27 cellular contexts compared by ENCODE assay signal in genomic region chr6:14995966-14996602, GRCh38.
"Had no signal": no experiment of that assay in that cellular context is flagged by ENCODE, and none has a peak within 500 bp of the region (broad histone marks: within the 10 kb centered on the region; RNA-seq: fewer than 3 reads in every experiment).

No MANE protein-coding gene starts in this region.

- H3K27ac ChIP-seq: esophagus squamous epithelium, lower lobe of right lung, ovary, psoas muscle, skin epidermis, spleen, testis, tibial artery had no signal

- ATAC-seq: effector memory CD8-positive, alpha-beta T cell; left lobe of liver; lower lobe of right lung; naive thymus-derived CD8-positive, alpha-beta T cell; psoas muscle; stimulated activated memory B cell treated with anti-CD40 and anti-IgM and Interleukin-4, amounts not matched to agents 10 μg/mL and 1 μg/mL and 100 μg/mL, for 72 hours; stimulated activated naive CD8-positive, alpha-beta T cell treated with anti-CD3 and anti-CD28 coated beads, Interleukin-15, Interleukin-2, amounts not matched to agents 100 U/mL and 50 U/mL, for 24 hours had no signal

- DNase-seq: cerebellar nuclear complex; cortex of kidney; effector memory CD8-positive, alpha-beta T cell; erythroblast; esophagus squamous epithelium; foreskin melanocyte; glutamatergic neuron; hypothalamus; immature natural killer cell; islet precursor cell; lower lobe of right lung; naive thymus-derived CD8-positive, alpha-beta T cell; nephron progenitor cell; occipital lobe; ovary; posterior cingulate gyrus; psoas muscle; spleen; stimulated activated CD4-positive, alpha-beta T cell treated with anti-CD3 and anti-CD28 coated beads, Interleukin-4, amount 100 ng/mL, for 4 hours; stimulated activated naive CD8-positive, alpha-beta T cell treated with anti-CD3 and anti-CD28 coated beads, Interleukin-15, Interleukin-2, amounts not matched to agents 100 U/mL and 50 U/mL, for 24 hours; substantia nigra; testis; tibial artery had no signal

- H3K27me3 ChIP-seq: esophagus squamous epithelium, ovary, spleen, testis had no signal

- H3K4me1 ChIP-seq: esophagus squamous epithelium, lower lobe of right lung, spleen, testis, tibial artery had no signal

- H3K9me3 ChIP-seq: esophagus squamous epithelium, lower lobe of right lung, ovary, psoas muscle, spleen, testis, tibial artery had no signal

- H3K4me3 ChIP-seq: esophagus squamous epithelium, lower lobe of right lung, ovary, psoas muscle, skin epidermis, spleen, testis, tibial artery had no signal

- FAIRE-seq: endometrium had no signal

- H3K36me3 ChIP-seq: esophagus squamous epithelium, lower lobe of right lung, ovary, spleen, tibial artery had no signal
